14 cellular contexts compared by ENCODE assay signal in genomic region chr3:149673393-149673792, GRCh38.
"Had no signal": no experiment of that assay in that cellular context is flagged by ENCODE, and none has a peak within 500 bp of the region (broad histone marks: within the 10 kb centered on the region; RNA-seq: fewer than 3 reads in every experiment).

No MANE protein-coding gene starts in this region.

- H3K9me3 ChIP-seq: adrenal gland, heart right ventricle, sigmoid colon, suprapubic skin, upper lobe of right lung had no signal

- H3K36me3 ChIP-seq: adrenal gland, heart right ventricle, sigmoid colon, suprapubic skin, upper lobe of right lung had no signal

- H3K4me1 ChIP-seq: adrenal gland, heart right ventricle, sigmoid colon, suprapubic skin, upper lobe of right lung had no signal

- H3K27ac ChIP-seq: adrenal gland, heart right ventricle, sigmoid colon, suprapubic skin, upper lobe of right lung had no signal

- H3K4me3 ChIP-seq: adrenal gland, heart right ventricle, sigmoid colon, suprapubic skin, upper lobe of right lung had no signal

- ATAC-seq: activated T-helper 17 cell treated with anti-CD3 and anti-CD28 coated beads, Interleukin-2, amount 50 U/mL, for 72 hours; heart right ventricle; stimulated activated naive CD8-positive, alpha-beta T cell treated with anti-CD3 and anti-CD28 coated beads, Interleukin-15, Interleukin-2, amounts not matched to agents 100 U/mL and 50 U/mL, for 24 hours; upper lobe of right lung; WTC11 had no signal

- DNase-seq: activated CD4-positive, alpha-beta T cell treated with anti-CD3 and anti-CD28 coated beads for 48 hours; activated naive CD4-positive, alpha-beta T cell treated with anti-CD3 and anti-CD28 coated beads for 36 hours; activated T-cell treated with anti-CD3 and anti-CD28 coated beads for 4 hours; adrenal gland; heart right ventricle; mesendoderm; sigmoid colon; stimulated activated CD4-positive, alpha-beta T cell treated with anti-CD3 and anti-CD28 coated beads, Interleukin-2, amount 100 ng/mL, for 48 hours; stimulated activated CD8-positive, alpha-beta memory T cell treated with anti-CD3 and anti-CD28 coated beads, Interleukin-4, amount 100 ng/mL, for 48 hours; stimulated activated naive CD8-positive, alpha-beta T cell treated with anti-CD3 and anti-CD28 coated beads, Interleukin-15, Interleukin-2, amounts not matched to agents 100 U/mL and 50 U/mL, for 24 hours; upper lobe of right lung had no signal

- H3K27me3 ChIP-seq: adrenal gland, sigmoid colon, suprapubic skin, upper lobe of right lung had no signal
